In the genomic region with DNA sequence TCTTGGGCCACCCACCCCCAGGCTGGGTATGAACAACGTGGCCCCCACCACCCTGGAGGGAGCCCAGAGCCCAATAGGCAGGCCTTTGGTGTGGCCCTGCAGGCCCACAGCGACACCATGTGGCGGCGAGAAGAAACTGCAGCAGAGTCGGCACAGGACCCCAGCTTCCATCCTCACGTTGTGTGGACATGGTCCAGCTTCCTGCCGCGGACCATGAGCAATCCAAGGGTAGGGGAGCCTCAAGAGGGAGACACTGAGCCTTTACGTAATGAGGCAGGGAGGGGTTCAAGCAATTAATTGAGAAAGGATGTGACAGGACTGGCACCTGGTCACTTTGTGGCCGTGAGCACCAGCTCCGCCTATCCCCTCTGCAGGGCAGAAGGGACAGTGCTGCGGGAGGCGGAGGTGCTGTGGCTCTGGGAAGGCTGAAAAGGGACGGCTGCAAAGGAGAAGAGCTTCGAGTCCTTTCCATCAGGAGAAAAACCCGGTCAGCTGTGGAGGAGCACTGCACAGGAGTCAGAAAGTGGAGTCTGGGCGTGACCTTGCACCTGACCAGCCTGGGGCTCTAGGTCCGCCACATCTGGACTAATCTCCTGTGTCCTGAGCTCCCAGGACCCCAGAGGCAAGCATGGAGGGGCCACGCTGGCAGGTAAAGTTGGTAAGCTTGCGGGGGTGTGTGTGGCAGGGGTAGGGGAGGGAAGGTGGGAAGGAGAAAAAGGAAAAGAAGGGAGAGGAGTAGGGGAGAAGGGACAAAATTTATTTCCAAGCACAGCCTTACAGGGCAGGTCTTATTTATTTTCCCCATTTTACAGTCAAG, we compare ENCODE assay signal across 8 cellular contexts. TPM values are rescaled to one million over a fixed set of nuclear protein-coding genes. Genes with fewer than 3 reads are reported as not detected.
DNase-seq lines count a peak whose midpoint lies in the region; ATAC-seq and TF ChIP-seq lines count a peak whose summit lies in the region.

No MANE protein-coding gene starts in this region.

- CTCF ChIA-PET in activated CD4-positive, alpha-beta T cell treated with anti-CD3 and anti-CD28 coated beads, Interleukin-2, amount 10 ng/mL, durations not matched to agents 7 days and 5 days (lab: Charles Lee) = interaction anchor here (0.6 to 1.2 kb wide), 3 partner anchors 11 to 592 kb away, joined by 3 to 4 read pairs (median 3); no protein-coding TSS in a partner anchor

- peak; percentile 82 for ATAC-seq in GM21825 (IDR thresholded peaks at IDR 0.05; ENCODE audit: unreplicated experiment)
- ATAC-seq in T-helper 17 cell = peak; percentile 59

- no peaks in the 10 kb centered on the region for H3K9me2 ChIP-seq in MM.1S (replicated peaks; ENCODE audit: insufficient read depth, low read length)

- H3K36me3 Mint-ChIP-seq in activated CD4-positive, alpha-beta T cell treated with anti-CD3 and anti-CD28 coated beads, Interleukin-2, amount 10 ng/mL, durations not matched to agents 7 days and 5 days (ENCODE audit: low read depth) = no peaks in the 10 kb centered on the region
- H3K36me3 Mint-ChIP-seq in T-helper 17 cell (ENCODE audit: low read depth) (no peaks in the 10 kb centered on the region), endothelial cell (ENCODE audit: low read depth, unreplicated experiment) (no peaks in the 10 kb centered on the region)

- no peaks in the 10 kb centered on the region for H3K27me3 ChIP-seq in MM.1S (replicated peaks; ENCODE audit: insufficient read depth, low read length)

- H3K27ac Mint-ChIP-seq in activated CD4-positive, alpha-beta T cell treated with anti-CD3 and anti-CD28 coated beads, Interleukin-2, amount 10 ng/mL, durations not matched to agents 7 days and 5 days = no peak overlapping the region
- H3K27ac Mint-ChIP-seq in T-helper 17 cell (no peak overlapping the region), endothelial cell (ENCODE audit: unreplicated experiment) (no peak overlapping the region)

- no peak overlapping the region for H3K27ac ChIP-seq in MM.1S (ENCODE audit: low read length)

- no peaks in the 10 kb centered on the region for H3F3A ChIP-seq in MM.1S (ENCODE audit: insufficient read depth, low read length)

- peak; percentile 32 for DNase-seq in activated CD4-positive, alpha-beta T cell treated with anti-CD3 and anti-CD28 coated beads, Interleukin-2, amount 10 ng/mL, durations not matched to agents 7 days and 5 days
- no peak for DNase-seq in activated CD4-positive, alpha-beta T cell treated with anti-CD3 and anti-CD28 coated beads for 1 hour
- DNase-seq in MM.1S (peak; percentile 54), T-helper 17 cell (peak in 2 of 3 donors; percentile 15 to 20), endothelial cell (ENCODE audit: low spot score) (peak; percentile 70), medulla oblongata (ENCODE audit: extremely low spot score) (peak; percentile 44), superior temporal gyrus (ENCODE audit: extremely low spot score) (peak; percentile 74)

- TF ChIP-seq CTCF in MM.1S (IDR thresholded peaks at IDR 0.05; ENCODE audit: low read length) (peak; percentile 98), endothelial cell (IDR thresholded peaks at IDR 0.05; ENCODE audit: unreplicated experiment) (peak; percentile 99)

- no peaks in the 10 kb centered on the region for H3K27me3 Mint-ChIP-seq in activated CD4-positive, alpha-beta T cell treated with anti-CD3 and anti-CD28 coated beads, Interleukin-2, amount 10 ng/mL, durations not matched to agents 7 days and 5 days
- H3K27me3 Mint-ChIP-seq in T-helper 17 cell = peaks cover 63% of the 10 kb centered on the region
- peaks cover 6% of the 10 kb centered on the region for H3K27me3 Mint-ChIP-seq in endothelial cell (ENCODE audit: unreplicated experiment)

- POLR2A ChIA-PET in activated CD4-positive, alpha-beta T cell treated with anti-CD3 and anti-CD28 coated beads, Interleukin-2, amount 10 ng/mL, durations not matched to agents 7 days and 5 days (lab: Charles Lee) = no interaction called here

- H2AFZ ChIP-seq in MM.1S (ENCODE audit: low read length) = peak overlapping the region; percentile 67

- no peaks in the 10 kb centered on the region for H3K79me2 ChIP-seq in MM.1S (ENCODE audit: low read length)

- no peaks in the 10 kb centered on the region for H3K9me3 Mint-ChIP-seq in activated CD4-positive, alpha-beta T cell treated with anti-CD3 and anti-CD28 coated beads, Interleukin-2, amount 10 ng/mL, durations not matched to agents 7 days and 5 days
- H3K9me3 Mint-ChIP-seq in endothelial cell (ENCODE audit: unreplicated experiment) = no peaks in the 10 kb centered on the region

- H3K4me1 ChIP-seq in MM.1S (ENCODE audit: low read length) = no peaks in the 10 kb centered on the region; the same call in 1 of the 2 replicates

- no peaks in the 10 kb centered on the region for H3K9me3 ChIP-seq in MM.1S (replicated peaks; ENCODE audit: insufficient read depth, low read length)
- no peaks in the 10 kb centered on the region for H3K9me3 ChIP-seq in T-helper 17 cell (ENCODE audit: control insufficient read depth, low read length, poor library complexity, severe bottlenecking)

- no peak overlapping the region for H3K4me3 Mint-ChIP-seq in activated CD4-positive, alpha-beta T cell treated with anti-CD3 and anti-CD28 coated beads, Interleukin-2, amount 10 ng/mL, durations not matched to agents 7 days and 5 days
- H3K4me3 Mint-ChIP-seq in T-helper 17 cell = no peak overlapping the region
- H3K4me3 Mint-ChIP-seq in endothelial cell (ENCODE audit: unreplicated experiment) = no peak overlapping the region

- no peak overlapping the region for H3K4me3 ChIP-seq in MM.1S (ENCODE audit: low read length)

- no peak overlapping the region for H3K9ac ChIP-seq in MM.1S (ENCODE audit: low read length)

- no peaks in the 10 kb centered on the region for H3K36me3 ChIP-seq in MM.1S (replicated peaks; ENCODE audit: insufficient read depth, low read length)

- peak overlapping the region; percentile 46; the same call in 1 of the 2 replicates for H3K4me2 ChIP-seq in MM.1S (ENCODE audit: low read depth, low read length)

- no peaks in the 10 kb centered on the region for H4K20me1 ChIP-seq in MM.1S (ENCODE audit: insufficient read depth, low read length)

- no peaks in the 10 kb centered on the region for H3K4me1 Mint-ChIP-seq in activated CD4-positive, alpha-beta T cell treated with anti-CD3 and anti-CD28 coated beads, Interleukin-2, amount 10 ng/mL, durations not matched to agents 7 days and 5 days
- H3K4me1 Mint-ChIP-seq in T-helper 17 cell (peaks cover 4% of the 10 kb centered on the region), endothelial cell (ENCODE audit: unreplicated experiment) (no peaks in the 10 kb centered on the region)

RNA-seq across cellular contexts. Expression of gene TMEM37, which starts 44.9 kb away (rescaled TPM):
- total RNA-seq in activated CD4-positive, alpha-beta T cell treated with anti-CD3 and anti-CD28 coated beads, Interleukin-2, amount 10 ng/mL, durations not matched to agents 7 days and 5 days = not detected
- not detected for total RNA-seq in T-helper 17 cell
- total RNA-seq in endothelial cell (ENCODE audit: unreplicated experiment) = 11.4 TPM

RNA-seq across cellular contexts. Expression of gene SCTR, which starts 47.8 kb away (rescaled TPM):
- total RNA-seq in activated CD4-positive, alpha-beta T cell treated with anti-CD3 and anti-CD28 coated beads, Interleukin-2, amount 10 ng/mL, durations not matched to agents 7 days and 5 days = not detected
- total RNA-seq in T-helper 17 cell = not detected
- total RNA-seq in endothelial cell (ENCODE audit: unreplicated experiment) = not detected

Comparison
In these comparisons a context has a peak if more than half of its experiments do, and no peak if none do; other contexts are left out.
1. RNA of gene TMEM37, which starts 44.9 kb away (total RNA-seq): 11.4 TPM in endothelial cell (single experiment); not detected in activated CD4-positive, alpha-beta T cell treated with anti-CD3 and anti-CD28 coated beads, Interleukin-2, amount 10 ng/mL, durations not matched to agents 7 days and 5 days and not detected in T-helper 17 cell; every median in the first group is over 10 times any median in the second.